Comparison of ENCODE assay signal across 8 cellular contexts in the genomic region with DNA sequence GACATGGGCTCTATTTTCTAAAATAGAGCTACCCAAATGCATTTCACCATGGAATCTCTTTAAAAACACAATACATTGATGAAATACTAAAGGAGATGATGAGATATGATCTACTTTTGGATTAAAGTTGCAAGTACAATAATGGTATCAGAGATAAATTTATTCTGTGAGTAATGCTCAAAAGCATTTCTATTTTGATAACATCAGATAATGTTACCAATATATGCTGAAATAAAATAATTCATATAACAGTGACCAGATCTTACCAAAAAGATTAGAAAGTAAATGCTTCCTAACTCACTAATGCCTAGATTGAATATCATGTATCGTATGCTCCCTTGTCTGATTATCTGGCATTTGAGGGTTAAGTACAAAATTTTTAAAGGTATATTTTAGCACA.
"Had no signal": no experiment of that assay in that cellular context is flagged by ENCODE, and none has a peak within 500 bp of the region (broad histone marks: within the 10 kb centered on the region; RNA-seq: fewer than 3 reads in every experiment).

No MANE protein-coding gene starts in this region.

- FAIRE-seq: G401.6, GM12878, GM12891, GM12892, GM18507, GM19239 had no signal

- ATAC-seq: GM12878 had no signal

- H3K4me3 ChIP-seq: GM12878 had no signal

- DNase-seq: GDM1, GF-D8 had no signal
